11 cellular contexts compared by ENCODE assay signal in the genomic region with DNA sequence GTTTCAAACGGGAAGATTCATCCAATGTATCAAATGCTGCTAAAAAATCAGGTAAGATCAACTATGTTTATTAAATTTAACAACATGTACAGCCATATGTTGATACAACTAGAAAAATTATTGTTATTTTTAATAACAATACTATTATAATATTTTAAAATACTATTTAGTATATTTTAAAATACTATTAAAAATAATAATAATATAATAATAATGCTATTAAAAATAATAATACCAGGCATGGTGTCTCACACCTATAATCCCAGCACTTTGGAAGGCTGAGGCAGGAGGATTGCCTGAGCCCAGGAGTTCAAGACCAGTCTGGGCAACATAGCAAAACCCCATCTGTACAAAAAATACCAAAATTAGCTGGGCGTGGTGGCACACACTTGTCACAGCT. TPM values are rescaled to one million over a fixed set of nuclear protein-coding genes. Genes with fewer than 3 reads are reported as not detected.
"Had no signal": no experiment of that assay in that cellular context is flagged by ENCODE, and none has a peak within 500 bp of the region (broad histone marks: within the 10 kb centered on the region; RNA-seq: fewer than 3 reads in every experiment).

No MANE protein-coding gene starts in this region.

- H3K27ac Mint-ChIP-seq: IgD-negative memory B cell had no signal

- H3K4me3 Mint-ChIP-seq: IgD-negative memory B cell had no signal

- H3K9me3 ChIP-seq: HAP-1 had no signal

- H3K4me2 ChIP-seq: KMS-11 had no signal

- ATAC-seq: HepG2 had no signal

- H3K27ac ChIP-seq: GM23248, HL-60, KMS-11 had no signal

- H3K9ac ChIP-seq: GM23248, KMS-11 had no signal

- H3K4me1 ChIP-seq: HAP-1 had no signal

- H2AFZ ChIP-seq: GM23248 had no signal

- FAIRE-seq: HepG2 had no signal

- H3K4me3 ChIP-seq: GM23248, HAP-1 had no signal

- H3K36me3 ChIP-seq: HAP-1 had no signal

- H3K4me1 Mint-ChIP-seq: IgD-negative memory B cell had no signal

- DNase-seq: GM23248, GOT3, H7, Karpas-422, KBM-7 had no signal

RNA-seq across cellular contexts. Expression of a gene that starts 54.6 kb away (rescaled TPM):
- total RNA-seq: H4 had no signal
